1 cellular context compared by ENCODE assay signal in genomic region chr7:48085433-48085791, GRCh38.
TF ChIP-seq lines count a peak whose summit lies in the region.

No MANE protein-coding gene starts in this region.

TF ChIP-seq in GM12878, 131 proteins besides CTCF, POLR2A, EP300 and RAD21:
- 0 out of 2 replicates have a peak, but pooled peaks have one; percentile 3 for TF ChIP-seq YY1 (IDR thresholded peaks at IDR 0.05; ENCODE audit: low read depth, low read length)
- TF ChIP-seq NFXL1 (IDR thresholded peaks at IDR 0.05; ENCODE audit: borderline replicate concordance), result no peak
- peak; percentile 12; the same call in 1 of the 2 replicates for TF ChIP-seq BMI1 (IDR thresholded peaks at IDR 0.05; ENCODE audit: borderline replicate concordance)
- peak; percentile 32; the same call in 1 of the 2 replicates for TF ChIP-seq BCL11A (IDR thresholded peaks at IDR 0.05; ENCODE audit: low read depth, low read length)
- no peak for TF ChIP-seq HSF1 (IDR thresholded peaks at IDR 0.05; ENCODE audit: low read depth, low read length)
- TF ChIP-seq SPI1 (IDR thresholded peaks at IDR 0.05; ENCODE audit: borderline replicate concordance, insufficient read depth, low read depth, low read length), result peak; percentile 83
- no peak for TF ChIP-seq BHLHE40 (IDR thresholded peaks at IDR 0.05; ENCODE audit: borderline replicate concordance in 1 of 2, low read depth in 2 of 2, low read length in 1 of 2)
- TF ChIP-seq SMARCA5 (IDR thresholded peaks at IDR 0.05), result peak; percentile 82; the same call in 1 of the 2 replicates
- peak; percentile 13; the same call in 1 of the 2 replicates for TF ChIP-seq MTA3 (IDR thresholded peaks at IDR 0.05; ENCODE audit: borderline replicate concordance, low read length)
- TF ChIP-seq REST (IDR thresholded peaks at IDR 0.05; ENCODE audit: low read depth, low read length), result no peak
- TF ChIP-seq HDGF (IDR thresholded peaks at IDR 0.05), result no peak
